In the genomic region with DNA sequence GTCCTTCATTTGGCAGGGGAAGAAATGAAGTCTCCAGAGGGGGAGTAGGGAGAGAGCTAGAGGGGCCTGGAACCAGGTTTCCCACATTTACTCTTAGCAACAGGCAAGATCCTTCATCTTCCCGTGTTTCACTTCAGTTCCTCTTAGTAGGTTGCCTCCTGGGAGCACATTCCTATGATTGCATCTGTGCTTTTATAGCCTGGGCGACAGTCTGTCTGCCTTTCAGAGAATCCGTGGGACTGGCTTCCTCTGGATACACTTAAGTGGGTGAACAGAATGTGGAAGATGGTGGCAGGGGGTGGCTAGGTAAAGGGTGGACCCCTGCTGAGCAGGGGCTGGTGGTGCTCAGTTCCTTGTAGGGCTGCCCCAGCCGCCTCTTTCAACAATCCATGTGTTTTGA, we compare ENCODE assay signal across 1 cellular context.
TF ChIP-seq lines count a peak whose summit lies in the region.

No MANE protein-coding gene starts in this region.

TF ChIP-seq in IMR-90, 13 proteins besides CTCF, POLR2A, EP300 and RAD21:
- TF ChIP-seq FOS (IDR thresholded peaks at IDR 0.05; ENCODE audit: low read depth, low read length) (no peak), SMC3 (IDR thresholded peaks at IDR 0.05; ENCODE audit: low read depth, low read length) (no peak), NFE2L2 (IDR thresholded peaks at IDR 0.05; ENCODE audit: low read depth, low read length) (no peak), ELK1 (IDR thresholded peaks at IDR 0.05; ENCODE audit: borderline replicate concordance, low read depth, low read length) (no peak), MXI1 (IDR thresholded peaks at IDR 0.05; ENCODE audit: borderline replicate concordance, low read depth, low read length) (no peak), CEBPB (IDR thresholded peaks at IDR 0.05; ENCODE audit: low read depth, low read length) (no peak), MAFK (IDR thresholded peaks at IDR 0.05; ENCODE audit: low read depth, low read length) (no peak), RCOR1 (IDR thresholded peaks at IDR 0.05; ENCODE audit: insufficient replicate concordance, low read length) (no peak), CHD1 (IDR thresholded peaks at IDR 0.05; ENCODE audit: low read depth, low read length) (no peak), MAZ (IDR thresholded peaks at IDR 0.05; ENCODE audit: borderline replicate concordance, low read depth, low read length) (no peak)
- TF ChIP-seq, protein P1, sequence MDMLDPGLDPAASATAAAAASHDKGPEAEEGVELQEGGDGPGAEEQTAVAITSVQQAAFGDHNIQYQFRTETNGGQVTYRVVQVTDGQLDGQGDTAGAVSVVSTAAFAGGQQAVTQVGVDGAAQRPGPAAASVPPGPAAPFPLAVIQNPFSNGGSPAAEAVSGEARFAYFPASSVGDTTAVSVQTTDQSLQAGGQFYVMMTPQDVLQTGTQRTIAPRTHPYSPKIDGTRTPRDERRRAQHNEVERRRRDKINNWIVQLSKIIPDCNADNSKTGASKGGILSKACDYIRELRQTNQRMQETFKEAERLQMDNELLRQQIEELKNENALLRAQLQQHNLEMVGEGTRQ (IDR thresholded peaks at IDR 0.05; ENCODE audit: low read depth, low read length), result no peak
